1 cellular context compared by ENCODE assay signal in genomic region chr10:11881477-11882417, GRCh38.
TF ChIP-seq lines count a peak whose summit lies in the region.

No MANE protein-coding gene starts in this region.

TF ChIP-seq in HepG2, 621 proteins besides CTCF, POLR2A, EP300 and RAD21 (continued from another document and continues in another):
- TF ChIP-seq ZNF724P (CRISPR knock-in tag; IDR thresholded peaks at IDR 0.05; ENCODE audit: borderline replicate concordance) (no peak), ZBTB20 (CRISPR knock-in tag; IDR thresholded peaks at IDR 0.05; ENCODE audit: borderline replicate concordance, low read depth) (no peak), SOX5 (CRISPR knock-in tag; IDR thresholded peaks at IDR 0.05; ENCODE audit: borderline replicate concordance) (peak; percentile 82), RELA (CRISPR knock-in tag; IDR thresholded peaks at IDR 0.05) (no peak), HCFC1 (IDR thresholded peaks at IDR 0.05; ENCODE audit: low read depth, low read length) (no peak), MXD1 (CRISPR knock-in tag; IDR thresholded peaks at IDR 0.05) (no peak; the same call in 1 of the 2 replicates), NFRKB (IDR thresholded peaks at IDR 0.05) (no peak), ZNF790 (CRISPR knock-in tag; IDR thresholded peaks at IDR 0.05; ENCODE audit: borderline replicate concordance) (no peak), ZMYM3 (CRISPR knock-in tag; IDR thresholded peaks at IDR 0.05) (no peak; the same call in 1 of the 2 replicates), ESRRA (CRISPR knock-in tag; IDR thresholded peaks at IDR 0.05; ENCODE audit: low read depth) (0 out of 2 replicates have a peak, but pooled peaks have one; percentile 53), PHF21A (CRISPR knock-in tag; IDR thresholded peaks at IDR 0.05) (no peak), ZNF644 (CRISPR knock-in tag; IDR thresholded peaks at IDR 0.05; ENCODE audit: low read depth) (0 out of 2 replicates have a peak, but pooled peaks have one; percentile 11), ZFP36L1 (CRISPR knock-in tag; IDR thresholded peaks at IDR 0.05) (no peak), SNAPC2 (CRISPR knock-in tag; IDR thresholded peaks at IDR 0.05) (no peak), NFE2 (CRISPR knock-in tag; IDR thresholded peaks at IDR 0.05) (no peak), ZNF350 (CRISPR knock-in tag; IDR thresholded peaks at IDR 0.05; ENCODE audit: borderline replicate concordance, low read depth) (no peak), YY1 (IDR thresholded peaks at IDR 0.05; ENCODE audit: insufficient read depth, insufficient replicate concordance, low read depth, low read length) (peak; percentile 20), ZNF414 (CRISPR knock-in tag; IDR thresholded peaks at IDR 0.05) (no peak), HOXA9 (CRISPR knock-in tag; IDR thresholded peaks at IDR 0.05; ENCODE audit: borderline replicate concordance) (no peak), TMF1 (CRISPR knock-in tag; IDR thresholded peaks at IDR 0.05; ENCODE audit: low read depth) (no peak), CREM (IDR thresholded peaks at IDR 0.05) (no peak), CREM (CRISPR knock-in tag; IDR thresholded peaks at IDR 0.05) (no peak), KAT8 (CRISPR knock-in tag; IDR thresholded peaks at IDR 0.05) (no peak), MEIS2 (CRISPR knock-in tag; IDR thresholded peaks at IDR 0.05) (no peak), CBX2 (IDR thresholded peaks at IDR 0.05; ENCODE audit: low read depth, low read length) (no peak), CBX2 (CRISPR knock-in tag; IDR thresholded peaks at IDR 0.05; ENCODE audit: low read depth) (no peak), MED1 (CRISPR knock-in tag; IDR thresholded peaks at IDR 0.05) (peak; percentile 71; the same call in 1 of the 2 replicates), HIC2 (CRISPR knock-in tag; IDR thresholded peaks at IDR 0.05; ENCODE audit: low read depth) (0 out of 2 replicates have a peak, but pooled peaks have one; percentile 43), ZNF713 (CRISPR knock-in tag; IDR thresholded peaks at IDR 0.05) (no peak), BATF2 (CRISPR knock-in tag; IDR thresholded peaks at IDR 0.05) (no peak), ZNF7 (CRISPR knock-in tag; IDR thresholded peaks at IDR 0.05) (no peak), ZBTB34 (CRISPR knock-in tag; IDR thresholded peaks at IDR 0.05) (no peak), TBL1XR1 (IDR thresholded peaks at IDR 0.05; ENCODE audit: borderline replicate concordance, low read length, partially characterized antibody) (no peak), SRSF9 (IDR thresholded peaks at IDR 0.05; ENCODE audit: borderline replicate concordance, insufficient read depth, low read depth, low read length, poor library complexity, severe bottlenecking) (no peak), ZNF816 (CRISPR knock-in tag; IDR thresholded peaks at IDR 0.05; ENCODE audit: borderline replicate concordance) (no peak), ERF (CRISPR knock-in tag; IDR thresholded peaks at IDR 0.05) (peak; percentile 67; the same call in 1 of the 2 replicates), HDAC6 (IDR thresholded peaks at IDR 0.05; ENCODE audit: low read depth, low read length) (no peak), CHD2 (IDR thresholded peaks at IDR 0.05; ENCODE audit: low read depth, low read length) (no peak), MAFF (IDR thresholded peaks at IDR 0.05; ENCODE audit: low read depth, low read length) (no peak), CCDC6 (CRISPR knock-in tag; IDR thresholded peaks at IDR 0.05) (no peak), PRDM15 (CRISPR knock-in tag; IDR thresholded peaks at IDR 0.05) (no peak), ZNF383 (CRISPR knock-in tag; IDR thresholded peaks at IDR 0.05; ENCODE audit: borderline replicate concordance) (no peak), CREB3 (CRISPR knock-in tag; IDR thresholded peaks at IDR 0.05) (no peak), HES4 (CRISPR knock-in tag; IDR thresholded peaks at IDR 0.05; ENCODE audit: borderline replicate concordance) (no peak), ZNF766 (CRISPR knock-in tag; IDR thresholded peaks at IDR 0.05; ENCODE audit: borderline replicate concordance) (no peak), STAG1 (CRISPR knock-in tag; IDR thresholded peaks at IDR 0.05) (peak; percentile 73), CSRNP1 (CRISPR knock-in tag; IDR thresholded peaks at IDR 0.05) (no peak), ISX (CRISPR knock-in tag; conservative IDR thresholded peaks at IDR 0.05) (no peak), AHDC1 (CRISPR knock-in tag; IDR thresholded peaks at IDR 0.05; ENCODE audit: borderline replicate concordance) (no peak), ZBTB1 (CRISPR knock-in tag; IDR thresholded peaks at IDR 0.05; ENCODE audit: borderline replicate concordance) (no peak), ATF3 (CRISPR knock-in tag; IDR thresholded peaks at IDR 0.05) (no peak), TCF12 (IDR thresholded peaks at IDR 0.05) (no peak), TCF12 (CRISPR knock-in tag; IDR thresholded peaks at IDR 0.05) (no peak), GZF1 (CRISPR knock-in tag; IDR thresholded peaks at IDR 0.05) (no peak)
